In the genomic region with DNA sequence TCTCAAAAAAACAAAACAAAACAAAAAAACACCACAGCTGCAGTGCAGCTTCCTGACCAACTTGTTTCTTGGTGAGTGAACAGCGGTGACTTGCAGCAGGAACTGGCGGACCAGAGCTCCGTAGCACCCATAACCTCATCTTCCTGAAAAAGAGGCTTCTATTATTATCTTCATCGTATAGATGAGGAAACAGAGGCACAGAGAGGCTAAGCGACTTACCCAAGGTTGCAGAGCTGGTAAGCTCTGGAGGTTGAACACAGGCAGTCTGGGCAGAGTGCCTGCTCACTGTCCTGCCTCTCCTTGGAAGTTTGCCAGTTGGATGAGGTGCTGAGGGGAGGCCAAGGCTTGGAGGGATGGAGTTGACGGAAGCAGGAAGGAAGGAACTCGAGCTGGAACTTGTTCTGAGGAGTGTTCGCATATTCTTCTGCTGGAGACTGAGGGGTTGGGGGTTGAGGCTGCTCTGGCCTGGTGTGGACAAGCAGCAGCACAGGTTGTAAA, we compare ENCODE assay signal across 8 cellular contexts. TPM values are rescaled to one million over a fixed set of nuclear protein-coding genes. Genes with fewer than 3 reads are reported as not detected.
DNase-seq lines count a peak whose midpoint lies in the region; ATAC-seq and TF ChIP-seq lines count a peak whose summit lies in the region.

No MANE protein-coding gene starts in this region.

- TF ChIP-seq EP300 in ovary (IDR thresholded peaks at IDR 0.05): no peak

- ATAC-seq in HG03097 (IDR thresholded peaks at IDR 0.05; ENCODE audit: low FRiP score, unreplicated experiment) (peak; percentile 44), T-cell (replicated peaks in 1 of 4) (peak; percentile 69 to 84 (median 74))

- POLR2A ChIA-PET in CD4-positive, alpha-beta memory T cell (lab: Charles Lee; ENCODE audit: partially characterized antibody): interaction anchor here (0.7 to 3.5 kb wide), 15 partner anchors 9 to 60 kb away, joined by 3 to 50 read pairs (median 4); partner anchors contain the start of gene CCDC167
- POLR2A ChIA-PET in T-cell (lab: Charles Lee): interaction anchor here in 1 of 2 donors (0.9 to 1.1 kb wide), 2 partner anchors 18 to 46 kb away, joined by 3 to 4 read pairs; no protein-coding TSS in a partner anchor

- H3K4me1 ChIP-seq in CD4-positive, alpha-beta memory T cell (ENCODE audit: insufficient read depth, low read length): peaks cover 28% of the 10 kb centered on the region
- peaks cover 4% of the 10 kb centered on the region for H3K4me1 ChIP-seq in ovary (ENCODE audit: insufficient read depth)

- no peaks in the 10 kb centered on the region for H3K27me3 ChIP-seq in CD4-positive, alpha-beta memory T cell (ENCODE audit: insufficient read depth, low read length)
- H3K27me3 ChIP-seq in ovary: no peaks in the 10 kb centered on the region

- H3K27me3 Mint-ChIP-seq in CD4-positive, alpha-beta memory T cell: no peaks in the 10 kb centered on the region
- H3K27me3 Mint-ChIP-seq in T-cell: no peaks in the 10 kb centered on the region

- no peak for TF ChIP-seq CTCF in ovary (IDR thresholded peaks at IDR 0.05)

- H3K4me3 ChIP-seq in CD4-positive, alpha-beta memory T cell (ENCODE audit: low read length in 2 of 2): no peak overlapping the region
- no peak overlapping the region for H3K4me3 ChIP-seq in ovary

- intact Hi-C loops in CD4-positive, alpha-beta memory T cell (cut with micrococcal nuclease): loop anchor here (2.0 kb wide), 1 partner anchor 31 kb away; no protein-coding TSS in a partner anchor
- intact Hi-C loops in ovary (cut with DNase I): no loop called here

- peak in 3 of 5 donors; percentile 25 to 43 (median 39) for DNase-seq in CD4-positive, alpha-beta memory T cell
- peak in 11 of 34 experiments; percentile 14 to 33 (median 25) for DNase-seq in T-cell
- peak; percentile 66 for DNase-seq in iris pigment epithelial cell (ENCODE audit: low read depth)
- no peak for DNase-seq in SW 1271 (lab: John Stamatoyannopoulos, UW)
- DNase-seq in NOMO-1 (lab: John Stamatoyannopoulos, UW; ENCODE audit: unreplicated experiment in 2 of 2): no peak
- DNase-seq in ovary: no peak
- no peak for DNase-seq in activated naive CD4-positive, alpha-beta T cell treated with Interleukin-2 at 50 U/mL for 16 hours

- 31 to 41% (median 33%) methylated on average over 8 of the region's 8 CpGs for WGBS in ovary, 3 donors

- H3K4me3 Mint-ChIP-seq in CD4-positive, alpha-beta memory T cell: peak overlapping the region; percentile 8 to 75 (median 68)
- peak overlapping the region in 2 of 3 donors; percentile 17 to 22 for H3K4me3 Mint-ChIP-seq in T-cell

- CTCF ChIA-PET in CD4-positive, alpha-beta memory T cell (lab: Charles Lee; ENCODE audit: partially characterized antibody): interaction anchor here (0.8 to 2.7 kb wide), 14 partner anchors 10 to 145 kb away, joined by 3 to 14 read pairs (median 4); no protein-coding TSS in a partner anchor
- CTCF ChIA-PET in T-cell (lab: Charles Lee): interaction anchor here (0.9 to 1.2 kb wide), 2 partner anchors 18 to 30 kb away, joined by 3 to 4 read pairs; no protein-coding TSS in a partner anchor

- no peaks in the 10 kb centered on the region for H3K36me3 ChIP-seq in CD4-positive, alpha-beta memory T cell (ENCODE audit: insufficient read depth, low read length)
- H3K36me3 ChIP-seq in ovary: no peaks in the 10 kb centered on the region

- H3K9me3 ChIP-seq in CD4-positive, alpha-beta memory T cell (ENCODE audit: control insufficient read depth in 1 of 2, low read length in 2 of 2): no peaks in the 10 kb centered on the region
- no peaks in the 10 kb centered on the region for H3K9me3 ChIP-seq in ovary

- H3K27ac ChIP-seq in CD4-positive, alpha-beta memory T cell (ENCODE audit: low read depth, low read length): peak overlapping the region; percentile 13
- no peak overlapping the region for H3K27ac ChIP-seq in ovary

- peaks cover 11 to 53% (median 40%) of the 10 kb centered on the region in 4 donors for H3K4me1 Mint-ChIP-seq in CD4-positive, alpha-beta memory T cell
- peaks cover 22 to 58% (median 31%) of the 10 kb centered on the region in 3 donors for H3K4me1 Mint-ChIP-seq in T-cell

- TF ChIP-seq POLR2A in ovary (IDR thresholded peaks at IDR 0.05): no peak

- H3K27ac Mint-ChIP-seq in CD4-positive, alpha-beta memory T cell: peak overlapping the region; percentile 80 to 97 (median 94)
- peak overlapping the region; percentile 82 to 95 for H3K27ac Mint-ChIP-seq in T-cell

- no peaks in the 10 kb centered on the region for H3K36me3 Mint-ChIP-seq in CD4-positive, alpha-beta memory T cell
- H3K36me3 Mint-ChIP-seq in T-cell: no peaks in the 10 kb centered on the region

- H3K9me3 Mint-ChIP-seq in CD4-positive, alpha-beta memory T cell: no peaks in the 10 kb centered on the region
- no peaks in the 10 kb centered on the region for H3K9me3 Mint-ChIP-seq in T-cell

RNA-seq across cellular contexts. Expression of gene CCDC167, which starts 47.9 kb away (rescaled TPM):
- 10 to 100 TPM; 25.1 to 27.8 TPM for total RNA-seq in CD4-positive, alpha-beta memory T cell
- 100 to 1,000 TPM; 151 to 226 TPM for polyA plus RNA-seq in CD4-positive, alpha-beta memory T cell
- 10 to 100 TPM; 14.3 to 25.2 (median 17.8) TPM for total RNA-seq in T-cell
- total RNA-seq in ovary: 10 to 100 TPM in 1 of 7 donors, 1 to 10 TPM in 6; 4.4 to 21.9 (median 8.1) TPM
- polyA plus RNA-seq in ovary: 10 to 100 TPM; 11.0 to 13.5 TPM

Comparison
In these comparisons a context has a peak if more than half of its experiments do, and no peak if none do; other contexts are left out.
1. DNase-seq: peak in CD4-positive, alpha-beta memory T cell (3 of 5) and iris pigment epithelial cell (single experiment); none in SW 1271 (0 of 2), NOMO-1 (0 of 2), ovary (0 of 5) and activated naive CD4-positive, alpha-beta T cell treated with Interleukin-2 at 50 U/mL for 16 hours (single experiment).